ENCODE assay signal across 16 cellular contexts in genomic region chr6:32865724-32866443, GRCh38. TPM values are rescaled to one million over a fixed set of nuclear protein-coding genes. Genes with fewer than 3 reads are reported as not detected.
DNase-seq lines count a peak whose midpoint lies in the region; ATAC-seq and TF ChIP-seq lines count a peak whose summit lies in the region.
"Had no signal": no experiment of that assay in that cellular context is flagged by ENCODE, and none has a peak within 500 bp of the region (broad histone marks: within the 10 kb centered on the region; RNA-seq: fewer than 3 reads in every experiment).

No MANE protein-coding gene starts in this region.

- H3K79me2 ChIP-seq in PC-9 (ENCODE audit: low read depth) = no peaks in the 10 kb centered on the region
- H3K79me2 ChIP-seq: parathyroid adenoma had no signal

- H3K4me1 Mint-ChIP-seq in activated CD4-positive, alpha-beta T cell treated with anti-CD3 and anti-CD28 coated beads, Interleukin-2, amount 10 ng/mL, durations not matched to agents 24 days and 14 days = peaks cover 27% of the 10 kb centered on the region
- H3K4me1 Mint-ChIP-seq in T-helper 17 cell = peaks cover 21% of the 10 kb centered on the region
- H3K4me1 Mint-ChIP-seq in naive thymus-derived CD8-positive, alpha-beta T cell = peaks cover 10 to 40% (median 33%) of the 10 kb centered on the region in 4 donors

- no peak overlapping the region for H3K4me2 ChIP-seq in PC-9
- H3K4me2 ChIP-seq: A549, smooth muscle cell had no signal

- H3F3A ChIP-seq in PC-9 (ENCODE audit: insufficient read depth, low read depth) = peaks cover 12% of the 10 kb centered on the region; the same call in 1 of the 2 replicates

- peak; percentile 57 for DNase-seq in activated CD4-positive, alpha-beta T cell treated with anti-CD3 and anti-CD28 coated beads, Interleukin-2, amount 10 ng/mL, durations not matched to agents 24 days and 14 days
- no peak for DNase-seq in activated CD4-positive, alpha-beta T cell treated with anti-CD3 and anti-CD28 coated beads for 48 hours
- DNase-seq in T-helper 17 cell = no peak
- DNase-seq in naive thymus-derived CD8-positive, alpha-beta T cell = no peak
- DNase-seq in PC-9 = no peak
- no peak for DNase-seq in DMS153 (lab: John Stamatoyannopoulos, UW)
- DNase-seq: amygdala; GF-D8; mucosa of descending colon; NK-92 treated with Interleukin-12 subunit alpha and Interleukin-12 subunit beta, amount 100 ng/mL, for 24 hours; SJCRH30 had no signal

- H3K36me3 Mint-ChIP-seq in activated CD4-positive, alpha-beta T cell treated with anti-CD3 and anti-CD28 coated beads, Interleukin-2, amount 10 ng/mL, durations not matched to agents 24 days and 14 days (ENCODE audit: low read depth) = peaks cover 27% of the 10 kb centered on the region
- H3K36me3 Mint-ChIP-seq in T-helper 17 cell (ENCODE audit: low read depth) = peaks cover 2% of the 10 kb centered on the region
- peaks cover 0 to 18% (median 0%) of the 10 kb centered on the region in 3 donors for H3K36me3 Mint-ChIP-seq in naive thymus-derived CD8-positive, alpha-beta T cell

- no peak overlapping the region for H3K4me3 ChIP-seq in PC-9
- H3K4me3 ChIP-seq: A549, mucosa of descending colon, SJCRH30, smooth muscle cell had no signal

- no TSS peak for BruUV-seq in PC-9 (replicated peaks; lab: Mats Ljungman, UMichigan)

- no peaks in the 10 kb centered on the region for H3K9me3 Mint-ChIP-seq in activated CD4-positive, alpha-beta T cell treated with anti-CD3 and anti-CD28 coated beads, Interleukin-2, amount 10 ng/mL, durations not matched to agents 24 days and 14 days
- H3K9me3 Mint-ChIP-seq in naive thymus-derived CD8-positive, alpha-beta T cell = no peaks in the 10 kb centered on the region

- H3K27me3 ChIP-seq in PC-9 (ENCODE audit: insufficient read depth, low read depth) = no peaks in the 10 kb centered on the region

- H3K36me3 ChIP-seq in PC-9 (ENCODE audit: low read depth) = no peaks in the 10 kb centered on the region
- H3K36me3 ChIP-seq: SJCRH30 had no signal

- POLR2A ChIA-PET in naive thymus-derived CD8-positive, alpha-beta T cell (lab: Charles Lee) = interaction anchor here (3.7 to 7.2 kb wide), 2 partner anchors 11 to 24 kb away, joined by 23 to 172 read pairs; partner anchors contain the start of genes PSMB8, PSMB9, TAP1 and TAP2
- POLR2A ChIA-PET in PC-9 (lab: Charles Lee; ENCODE audit: unreplicated experiment) = no interaction called here

- H2AFZ ChIP-seq in PC-9 = no peak overlapping the region
- H2AFZ ChIP-seq: parathyroid adenoma had no signal

- CTCF ChIA-PET in PC-9 (lab: Charles Lee) = interaction anchor here (0.6 kb wide), 1 partner anchor 295 kb away, joined by 3 read pairs; no protein-coding TSS in a partner anchor

- H3K27ac Mint-ChIP-seq in activated CD4-positive, alpha-beta T cell treated with anti-CD3 and anti-CD28 coated beads, Interleukin-2, amount 10 ng/mL, durations not matched to agents 24 days and 14 days = peak overlapping the region; percentile 68
- peak overlapping the region; percentile 68 for H3K27ac Mint-ChIP-seq in T-helper 17 cell
- H3K27ac Mint-ChIP-seq in naive thymus-derived CD8-positive, alpha-beta T cell = peak overlapping the region; percentile 61 to 96 (median 89)

- no peak for ATAC-seq in T-helper 17 cell
- ATAC-seq in naive thymus-derived CD8-positive, alpha-beta T cell = no peak
- ATAC-seq: A549, mucosa of descending colon had no signal

- no peaks in the 10 kb centered on the region for H3K9me2 ChIP-seq in PC-9 (ENCODE audit: insufficient read depth)

- no peak overlapping the region for H3K27ac ChIP-seq in PC-9
- H3K27ac ChIP-seq: A549, parathyroid adenoma, SJCRH30 had no signal

- H3K9me3 ChIP-seq in T-helper 17 cell (ENCODE audit: control insufficient read depth, low read length, poor library complexity, severe bottlenecking) = no peaks in the 10 kb centered on the region
- no peaks in the 10 kb centered on the region for H3K9me3 ChIP-seq in PC-9 (ENCODE audit: insufficient read depth, low read depth)
- H3K9me3 ChIP-seq: A549, mucosa of descending colon, SJCRH30 had no signal

- TF ChIP-seq CTCF in PC-9 (conservative IDR thresholded peaks at IDR 0.05) = no peak

- no peaks in the 10 kb centered on the region for H4K20me1 ChIP-seq in PC-9 (ENCODE audit: insufficient read depth)

- peaks cover 15% of the 10 kb centered on the region for H3K4me1 ChIP-seq in PC-9 (replicated peaks; ENCODE audit: insufficient read depth)
- H3K4me1 ChIP-seq: parathyroid adenoma, SJCRH30 had no signal

- H3K4me3 Mint-ChIP-seq in activated CD4-positive, alpha-beta T cell treated with anti-CD3 and anti-CD28 coated beads, Interleukin-2, amount 10 ng/mL, durations not matched to agents 24 days and 14 days = no peak overlapping the region
- H3K4me3 Mint-ChIP-seq in T-helper 17 cell = no peak overlapping the region
- no peak overlapping the region for H3K4me3 Mint-ChIP-seq in naive thymus-derived CD8-positive, alpha-beta T cell

- no peaks in the 10 kb centered on the region for H3K27me3 Mint-ChIP-seq in activated CD4-positive, alpha-beta T cell treated with anti-CD3 and anti-CD28 coated beads, Interleukin-2, amount 10 ng/mL, durations not matched to agents 24 days and 14 days
- H3K27me3 Mint-ChIP-seq in T-helper 17 cell = no peaks in the 10 kb centered on the region
- peaks cover 0 to 1% (median 0%) of the 10 kb centered on the region in 5 donors for H3K27me3 Mint-ChIP-seq in naive thymus-derived CD8-positive, alpha-beta T cell

- intact Hi-C loops in activated CD4-positive, alpha-beta T cell treated with anti-CD3 and anti-CD28 coated beads, Interleukin-2, amount 10 ng/mL, durations not matched to agents 24 days and 14 days (cut with micrococcal nuclease) = loop anchor here (5.0 kb wide), 1 partner anchor 39 kb away; no protein-coding TSS in a partner anchor
- intact Hi-C loops in PC-9 (cut with micrococcal nuclease; ENCODE audit: unreplicated experiment) = loop anchor here (5.0 to 10.0 kb wide), 3 partner anchors 71 to 434 kb away; no protein-coding TSS in a partner anchor

RNA-seq across cellular contexts. Expression of gene PSMB9, which starts 11.9 kb away (rescaled TPM):
- total RNA-seq in activated CD4-positive, alpha-beta T cell treated with anti-CD3 and anti-CD28 coated beads, Interleukin-2, amount 10 ng/mL, durations not matched to agents 24 days and 14 days = 249 and 257 TPM in 2 replicates
- total RNA-seq in T-helper 17 cell = 100 to 1,000 TPM in 1 of 2 donors, 10 to 100 TPM in 1; 70.5 to 121 TPM
- 100 to 1,000 TPM; 102 to 104 TPM for total RNA-seq in naive thymus-derived CD8-positive, alpha-beta T cell
- polyA plus RNA-seq in naive thymus-derived CD8-positive, alpha-beta T cell = 100 to 1,000 TPM; 402 to 432 (median 424) TPM
- 37.6 and 48.4 TPM in 2 replicates for total RNA-seq in PC-9 (2021)
- total RNA-seq: smooth muscle cell had no signal

RNA-seq across cellular contexts. Expression of gene TAP1, which starts 12.4 kb away (rescaled TPM):
- total RNA-seq in activated CD4-positive, alpha-beta T cell treated with anti-CD3 and anti-CD28 coated beads, Interleukin-2, amount 10 ng/mL, durations not matched to agents 24 days and 14 days = 275 and 283 TPM in 2 replicates
- total RNA-seq in T-helper 17 cell = 100 to 1,000 TPM; 119 to 125 TPM
- 100 to 1,000 TPM; 113 TPM for total RNA-seq in naive thymus-derived CD8-positive, alpha-beta T cell
- 100 to 1,000 TPM; 197 to 283 (median 230) TPM for polyA plus RNA-seq in naive thymus-derived CD8-positive, alpha-beta T cell
- 23.1 and 23.4 TPM in 2 replicates for total RNA-seq in PC-9 (2021)

RNA-seq across cellular contexts. Expression of gene PSMB8, which starts 22.0 kb away (rescaled TPM):
- 342 and 353 TPM in 2 replicates for total RNA-seq in activated CD4-positive, alpha-beta T cell treated with anti-CD3 and anti-CD28 coated beads, Interleukin-2, amount 10 ng/mL, durations not matched to agents 24 days and 14 days
- total RNA-seq in T-helper 17 cell = 100 to 1,000 TPM; 131 to 139 TPM
- total RNA-seq in naive thymus-derived CD8-positive, alpha-beta T cell = 100 to 1,000 TPM; 133 to 138 TPM
- polyA plus RNA-seq in naive thymus-derived CD8-positive, alpha-beta T cell = 100 to 1,000 TPM; 350 to 386 (median 386) TPM
- 70.8 and 101 TPM in 2 replicates for total RNA-seq in PC-9 (2021)

RNA-seq across cellular contexts. Expression of gene TAP2, which starts 27.3 kb away (rescaled TPM):
- 152 and 163 TPM in 2 replicates for total RNA-seq in activated CD4-positive, alpha-beta T cell treated with anti-CD3 and anti-CD28 coated beads, Interleukin-2, amount 10 ng/mL, durations not matched to agents 24 days and 14 days
- total RNA-seq in T-helper 17 cell = 100 to 1,000 TPM in 1 of 2 donors, 10 to 100 TPM in 1; 92.6 to 103 TPM
- 100 to 1,000 TPM in 1 of 2 experiments, 10 to 100 TPM in 1; 96.2 to 117 TPM for total RNA-seq in naive thymus-derived CD8-positive, alpha-beta T cell
- polyA plus RNA-seq in naive thymus-derived CD8-positive, alpha-beta T cell = 10 to 100 TPM; 24.2 to 36.6 (median 25.3) TPM
- 70.6 and 91.2 TPM in 2 replicates for total RNA-seq in PC-9 (2021)

RNA-seq across cellular contexts. Expression of gene HLA-DOB, which starts 49.1 kb away (rescaled TPM):
- 2.8 and 4.2 TPM in 2 replicates for total RNA-seq in activated CD4-positive, alpha-beta T cell treated with anti-CD3 and anti-CD28 coated beads, Interleukin-2, amount 10 ng/mL, durations not matched to agents 24 days and 14 days
- total RNA-seq in T-helper 17 cell = 1 to 10 TPM; 2.3 to 6.6 TPM
- total RNA-seq in naive thymus-derived CD8-positive, alpha-beta T cell = 1 to 10 TPM; 3.9 to 5.6 TPM
- polyA plus RNA-seq in naive thymus-derived CD8-positive, alpha-beta T cell = under 1 TPM in 2 of 3 donors, not detected in 1; 0.43 to 0.75 TPM
- 3.4 and 4.3 TPM in 2 replicates for total RNA-seq in PC-9 (2021)
- total RNA-seq: kidney epithelial cell, temporal lobe had no signal
- polyA plus RNA-seq: smooth muscle cell had no signal
